Comparison of ENCODE assay signal across 17 cellular contexts in genomic region chrX:71545364-71545763, GRCh38. TPM values are rescaled to one million over a fixed set of nuclear protein-coding genes. Genes with fewer than 3 reads are reported as not detected.
A peak's percentile ranks its signal among the peaks of the same experiment; 100 is the strongest.
DNase-seq lines count a peak whose midpoint lies in the region; ATAC-seq and TF ChIP-seq lines count a peak whose summit lies in the region.
"Had no signal": no experiment of that assay in that cellular context is flagged by ENCODE, and none has a peak within 500 bp of the region (broad histone marks: within the 10 kb centered on the region; RNA-seq: fewer than 3 reads in every experiment).

No MANE protein-coding gene starts in this region.

- no peak overlapping the region for H2AK5ac ChIP-seq in H9 (ENCODE audit: insufficient read length, low read length)

- H3K14ac ChIP-seq in H9 (ENCODE audit: insufficient read depth, low read length), result no peak overlapping the region

- H3K4me3 ChIP-seq in CD8-positive, alpha-beta T cell (ENCODE audit: low read depth, low read length), result no peak overlapping the region
- H3K4me3 ChIP-seq: GM23248, K562, PC-9 had no signal

- H3K36me3 ChIP-seq in CD8-positive, alpha-beta T cell (ENCODE audit: insufficient read depth, low read length), result peaks cover 37% of the 10 kb centered on the region

- H2BK120ac ChIP-seq in H9 (ENCODE audit: low read depth, low read length, poor library complexity, severe bottlenecking), result no peak overlapping the region

- no peaks in the 10 kb centered on the region for H3K79me1 ChIP-seq in H9 (ENCODE audit: insufficient read depth, low read depth, low read length, poor library complexity, severe bottlenecking)

- no peak overlapping the region for H2BK12ac ChIP-seq in H9 (ENCODE audit: insufficient read length, low read depth, low read length)

- H2BK15ac ChIP-seq in H9 (ENCODE audit: low read depth, low read length), result no peak overlapping the region

- H3K27ac Mint-ChIP-seq in activated CD8-positive, alpha-beta memory T cell treated with anti-CD3 and anti-CD28 coated beads, Interleukin-2, amount 10 ng/mL, durations not matched to agents 7 days and 5 days, result no peak overlapping the region
- no peak overlapping the region for H3K27ac Mint-ChIP-seq in CD8-positive, alpha-beta T cell
- no peak overlapping the region for H3K27ac Mint-ChIP-seq in WTC11
- H3K27ac Mint-ChIP-seq in naive thymus-derived CD8-positive, alpha-beta T cell, result peak overlapping the region in 4 of 10 donors; percentile 27 to 66 (median 52)
- H3K27ac Mint-ChIP-seq in H9, result peak overlapping the region in 1 of 3 experiments; percentile 35; a peak in 1 of 7 replicates

- no peak overlapping the region for H3K23ac ChIP-seq in H9 (ENCODE audit: insufficient read length, low read depth, low read length)

- no peak overlapping the region for H4K5ac ChIP-seq in H9 (ENCODE audit: insufficient read length, low read depth, low read length)

- no peak overlapping the region for H3K4me2 ChIP-seq in H9 (ENCODE audit: insufficient read depth, insufficient read length, low read length)
- H3K4me2 ChIP-seq: PC-9 had no signal

- H3K9ac ChIP-seq in H9 (ENCODE audit: extremely low read depth, insufficient read length, low read length), result no peak overlapping the region
- H3K9ac ChIP-seq: GM23248 had no signal

- H3K9me3 ChIP-seq in CD8-positive, alpha-beta T cell (ENCODE audit: low read length), result no peaks in the 10 kb centered on the region
- peaks cover 31% of the 10 kb centered on the region for H3K9me3 ChIP-seq in H9 (ENCODE audit: control insufficient read depth, low read depth, low read length)

- H4K8ac ChIP-seq in H9 (replicated peaks; ENCODE audit: insufficient read length, low read depth, low read length), result no peak overlapping the region

- no peak overlapping the region for H3K18ac ChIP-seq in H9 (ENCODE audit: insufficient read length, low read depth, low read length)

- no peaks in the 10 kb centered on the region for H4K20me1 ChIP-seq in H9 (ENCODE audit: control insufficient read depth, insufficient read depth, insufficient read length)

- no peak overlapping the region for H2BK5ac ChIP-seq in H9 (ENCODE audit: insufficient read length, low read length)

- H2AFZ ChIP-seq in H9 (ENCODE audit: low read length), result no peak overlapping the region
- H2AFZ ChIP-seq: GM23248, PC-9 had no signal

- H3K4me1 Mint-ChIP-seq in activated CD8-positive, alpha-beta memory T cell treated with anti-CD3 and anti-CD28 coated beads, Interleukin-2, amount 10 ng/mL, durations not matched to agents 7 days and 5 days, result peaks cover 57% of the 10 kb centered on the region
- H3K4me1 Mint-ChIP-seq in CD8-positive, alpha-beta T cell (ENCODE audit: low read depth), result peaks cover 60% of the 10 kb centered on the region
- H3K4me1 Mint-ChIP-seq in WTC11 (peaks cover 27% of the 10 kb centered on the region), H9 (peaks cover 11% of the 10 kb centered on the region in 2 experiments)
- peaks cover 21 to 69% (median 47%) of the 10 kb centered on the region in 4 donors for H3K4me1 Mint-ChIP-seq in naive thymus-derived CD8-positive, alpha-beta T cell

- no peak for TF ChIP-seq CTCF in CD8-positive, alpha-beta T cell (IDR thresholded peaks at IDR 0.05)
- TF ChIP-seq CTCF in WTC11 (IDR thresholded peaks at IDR 0.05) (no peak), H9 (conservative IDR thresholded peaks at IDR 0.05) (no peak)

- H3K9me3 Mint-ChIP-seq in activated CD8-positive, alpha-beta memory T cell treated with anti-CD3 and anti-CD28 coated beads, Interleukin-2, amount 10 ng/mL, durations not matched to agents 7 days and 5 days (ENCODE audit: low read depth), result no peaks in the 10 kb centered on the region
- no peaks in the 10 kb centered on the region for H3K9me3 Mint-ChIP-seq in CD8-positive, alpha-beta T cell
- H3K9me3 Mint-ChIP-seq in WTC11 (no peaks in the 10 kb centered on the region), H9 (peaks cover 56 to 57% of the 10 kb centered on the region in 2 experiments)
- H3K9me3 Mint-ChIP-seq in naive thymus-derived CD8-positive, alpha-beta T cell, result no peaks in the 10 kb centered on the region
- H3K9me3 Mint-ChIP-seq: CD4-positive, CD25-positive, alpha-beta regulatory T cell had no signal

- H3K4me1 ChIP-seq in CD8-positive, alpha-beta T cell (ENCODE audit: insufficient read depth, low read length), result peaks cover 48% of the 10 kb centered on the region
- no peaks in the 10 kb centered on the region for H3K4me1 ChIP-seq in H9 (ENCODE audit: insufficient read depth, low read length)

- peak; percentile 42 for DNase-seq in activated CD8-positive, alpha-beta memory T cell treated with anti-CD3 and anti-CD28 coated beads, Interleukin-2, amount 50 U/mL, for 4 hours
- no peak for DNase-seq in activated CD8-positive, alpha-beta memory T cell treated with anti-CD3 and anti-CD28 coated beads, Interleukin-2, amount 10 ng/mL, durations not matched to agents 7 days and 5 days
- peak in 2 of 7 experiments; percentile 33 to 52 for DNase-seq in CD8-positive, alpha-beta T cell
- DNase-seq in WTC11 (ENCODE audit: low spot score) (peak; percentile 11), glomerular visceral epithelial cell (ENCODE audit: extremely low spot score) (no peak), H9 (no peak), Right ventricle myocardium inferior (ENCODE audit: missing footprints) (no peak)
- peak in 4 of 10 donors; percentile 18 to 32 (median 24) for DNase-seq in naive thymus-derived CD8-positive, alpha-beta T cell
- DNase-seq: AML-193; CD4-positive, CD25-positive, alpha-beta regulatory T cell; DND-41; GDM1; GM23248; NCI-H1694 treated with DMSO at 0.1 percent for 48 hours; NCI-H446; PC-9 had no signal

- H3K36me3 Mint-ChIP-seq in activated CD8-positive, alpha-beta memory T cell treated with anti-CD3 and anti-CD28 coated beads, Interleukin-2, amount 10 ng/mL, durations not matched to agents 7 days and 5 days, result peaks cover 56% of the 10 kb centered on the region
- H3K36me3 Mint-ChIP-seq in CD8-positive, alpha-beta T cell, result peaks cover 80% of the 10 kb centered on the region
- H3K36me3 Mint-ChIP-seq in WTC11 (peaks cover 35% of the 10 kb centered on the region), H9 (ENCODE audit: insufficient read depth in 1 of 3, low read depth in 3 of 3) (peaks cover 29 to 67% (median 59%) of the 10 kb centered on the region in 3 experiments)
- H3K36me3 Mint-ChIP-seq in naive thymus-derived CD8-positive, alpha-beta T cell, result peaks cover 0 to 81% (median 14%) of the 10 kb centered on the region in 3 donors

- no peaks in the 10 kb centered on the region for H3K27me3 Mint-ChIP-seq in activated CD8-positive, alpha-beta memory T cell treated with anti-CD3 and anti-CD28 coated beads, Interleukin-2, amount 10 ng/mL, durations not matched to agents 7 days and 5 days
- H3K27me3 Mint-ChIP-seq in CD8-positive, alpha-beta T cell (ENCODE audit: low read depth), result no peaks in the 10 kb centered on the region
- H3K27me3 Mint-ChIP-seq in WTC11 (ENCODE audit: low read depth) (no peaks in the 10 kb centered on the region), H9 (ENCODE audit: low read depth) (no peaks in the 10 kb centered on the region)
- no peaks in the 10 kb centered on the region for H3K27me3 Mint-ChIP-seq in naive thymus-derived CD8-positive, alpha-beta T cell
- H3K27me3 Mint-ChIP-seq: CD4-positive, CD25-positive, alpha-beta regulatory T cell had no signal

- no peak for ATAC-seq in activated CD8-positive, alpha-beta memory T cell treated with anti-CD3 and anti-CD28 coated beads, Interleukin-2, amount 10 ng/mL, durations not matched to agents 7 days and 5 days
- peak; percentile 48 for ATAC-seq in CD8-positive, alpha-beta T cell
- no peak for ATAC-seq in WTC11
- peak; percentile 40 to 78 for ATAC-seq in naive thymus-derived CD8-positive, alpha-beta T cell
- no peak for ATAC-seq in Right ventricle myocardium inferior
- ATAC-seq: K562 had no signal

- H4K91ac ChIP-seq in H9 (ENCODE audit: insufficient read length, low read depth, low read length), result no peak overlapping the region

- no peak overlapping the region for H3K27ac ChIP-seq in CD8-positive, alpha-beta T cell (ENCODE audit: low read depth, low read length)
- H3K27ac ChIP-seq in H9 (ENCODE audit: insufficient read length, low read depth, low read length), result no peak overlapping the region
- H3K27ac ChIP-seq: GM23248, PC-9 had no signal

- POLR2A ChIA-PET in CD8-positive, alpha-beta T cell (lab: Charles Lee), result interaction anchor here (0.8 to 2.9 kb wide), 3 partner anchors 11 to 91 kb away, joined by 3 to 26 read pairs (median 5); partner anchors contain the start of gene OGT
- POLR2A ChIA-PET in WTC11 (lab: Charles Lee), result interaction anchor here (1.1 kb wide), 1 partner anchor 12 kb away, joined by 4 read pairs; the partner anchor contains the start of gene OGT
- POLR2A ChIA-PET in naive thymus-derived CD8-positive, alpha-beta T cell (lab: Charles Lee), result interaction anchor here (0.6 to 5.4 kb wide), 4 partner anchors 9 to 193 kb away, joined by 3 to 47 read pairs (median 4); partner anchors contain the start of gene OGT

- H3T11ph ChIP-seq in H9 (ENCODE audit: low read length), result no peak overlapping the region

- WGBS in H9 (ENCODE audit: extremely low coverage, insufficient read length, low lambda C conversion rate), result no CpG with 5 or more reads among the region's 7 CpGs

- H3K27me3 ChIP-seq in CD8-positive, alpha-beta T cell (ENCODE audit: insufficient read depth, low read length), result no peaks in the 10 kb centered on the region
- no peaks in the 10 kb centered on the region for H3K27me3 ChIP-seq in H9 (ENCODE audit: insufficient read depth, low read length)

- CTCF ChIA-PET in activated CD8-positive, alpha-beta memory T cell treated with anti-CD3 and anti-CD28 coated beads, Interleukin-2, amount 10 ng/mL, durations not matched to agents 7 days and 5 days (lab: Charles Lee), result interaction anchor here (1.4 kb wide), 1 partner anchor 106 kb away, joined by 3 read pairs; no protein-coding TSS in a partner anchor
- CTCF ChIA-PET in CD8-positive, alpha-beta T cell (lab: Charles Lee), result interaction anchor here (3.2 kb wide), 1 partner anchor 11 kb away, joined by 13 read pairs; the partner anchor contains the start of gene OGT
- CTCF ChIA-PET in WTC11 (lab: Charles Lee), result no interaction called here

- H3K4me3 Mint-ChIP-seq in activated CD8-positive, alpha-beta memory T cell treated with anti-CD3 and anti-CD28 coated beads, Interleukin-2, amount 10 ng/mL, durations not matched to agents 7 days and 5 days, result no peak overlapping the region
- no peak overlapping the region for H3K4me3 Mint-ChIP-seq in CD8-positive, alpha-beta T cell
- H3K4me3 Mint-ChIP-seq in WTC11 (no peak overlapping the region), H9 (no peak overlapping the region)
- H3K4me3 Mint-ChIP-seq in naive thymus-derived CD8-positive, alpha-beta T cell, result peak overlapping the region in 7 of 10 donors; percentile 20 to 57 (median 37)
- H3K4me3 Mint-ChIP-seq: CD4-positive, CD25-positive, alpha-beta regulatory T cell had no signal

- no peak overlapping the region for H3K4ac ChIP-seq in H9 (ENCODE audit: low read depth, low read length)

- H2BK20ac ChIP-seq in H9 (ENCODE audit: low read depth, low read length, poor library complexity, severe bottlenecking), result no peak overlapping the region

- no peak overlapping the region for H3K56ac ChIP-seq in H9 (ENCODE audit: insufficient read length, low read depth, low read length)

- intact Hi-C loops in CD8-positive, alpha-beta T cell (cut with DNase I, micrococcal nuclease), result loop anchor here in 1 of 2 experiments (5.0 kb wide), 1 partner anchor 33 kb away; no protein-coding TSS in a partner anchor
- intact Hi-C loops in Right ventricle myocardium inferior (cut with DNase I), result no loop called here

- H3K79me2 ChIP-seq in H9 (ENCODE audit: insufficient read depth, low read length), result peaks cover 20% of the 10 kb centered on the region; the same call in 1 of the 2 replicates

- H3K23me2 ChIP-seq in H9 (ENCODE audit: insufficient read length, low read depth, low read length, poor library complexity, severe bottlenecking), result no peaks in the 10 kb centered on the region

RNA-seq across cellular contexts. Expression of gene OGT, which starts 12.5 kb away (rescaled TPM):
- 100 to 1,000 TPM; 365 to 381 TPM for total RNA-seq in activated CD8-positive, alpha-beta memory T cell treated with anti-CD3 and anti-CD28 coated beads, Interleukin-2, amount 10 ng/mL, durations not matched to agents 7 days and 5 days
- 100 to 1,000 TPM; 295 to 297 TPM for total RNA-seq in CD8-positive, alpha-beta T cell
- total RNA-seq in WTC11 (2021), result 121 to 141 TPM (median 126 TPM) in 3 replicates
- 100 to 1,000 TPM; 636 to 675 TPM for total RNA-seq in naive thymus-derived CD8-positive, alpha-beta T cell
- polyA plus RNA-seq in naive thymus-derived CD8-positive, alpha-beta T cell, result 10 to 100 TPM; 29.7 to 32.7 (median 31.3) TPM
- total RNA-seq in H9 (2021), result 108 and 116 TPM in 2 replicates
- 78.6 TPM for total RNA-seq in Right ventricle myocardium inferior

RNA-seq across cellular contexts. Expression of gene GCNA, which starts 32.9 kb away (rescaled TPM):
- 1 to 10 TPM; 4.3 to 6.7 TPM for total RNA-seq in activated CD8-positive, alpha-beta memory T cell treated with anti-CD3 and anti-CD28 coated beads, Interleukin-2, amount 10 ng/mL, durations not matched to agents 7 days and 5 days
- 1 to 10 TPM; 2.5 to 3.9 TPM for total RNA-seq in CD8-positive, alpha-beta T cell
- total RNA-seq in WTC11 (2021) (1.0 to 1.6 TPM (median 1.3 TPM) in 3 replicates), H9 (2021) (0.48 and 0.96 TPM in 2 replicates), Right ventricle myocardium inferior (1.7 TPM)
- 10 to 100 TPM; 11.6 to 12.1 TPM for total RNA-seq in naive thymus-derived CD8-positive, alpha-beta T cell
- 1 to 10 TPM in 1 of 3 donors, under 1 TPM in 2; 0.34 to 1.3 (median 0.77) TPM for polyA plus RNA-seq in naive thymus-derived CD8-positive, alpha-beta T cell

Comparison
In these comparisons a context has a peak if more than half of its experiments do, and no peak if none do; other contexts are left out.
1. DNase-seq: peak in activated CD8-positive, alpha-beta memory T cell treated with anti-CD3 and anti-CD28 coated beads, Interleukin-2, amount 50 U/mL, for 4 hours (single experiment) and WTC11 (single experiment); none in activated CD8-positive, alpha-beta memory T cell treated with anti-CD3 and anti-CD28 coated beads, Interleukin-2, amount 10 ng/mL, durations not matched to agents 7 days and 5 days (single experiment), glomerular visceral epithelial cell (single experiment), H9 (single experiment) and Right ventricle myocardium inferior (single experiment).
2. ATAC-seq: peak in CD8-positive, alpha-beta T cell (single experiment) and naive thymus-derived CD8-positive, alpha-beta T cell (2 of 2); none in activated CD8-positive, alpha-beta memory T cell treated with anti-CD3 and anti-CD28 coated beads, Interleukin-2, amount 10 ng/mL, durations not matched to agents 7 days and 5 days (single experiment), WTC11 (single experiment) and Right ventricle myocardium inferior (single experiment).
3. H3K4me3 Mint-ChIP-seq: peak in naive thymus-derived CD8-positive, alpha-beta T cell (7 of 10); none in activated CD8-positive, alpha-beta memory T cell treated with anti-CD3 and anti-CD28 coated beads, Interleukin-2, amount 10 ng/mL, durations not matched to agents 7 days and 5 days (single experiment), CD8-positive, alpha-beta T cell (single experiment), WTC11 (single experiment) and H9 (0 of 2).